Comparison of ENCODE assay signal across 1 cellular context in the genomic region with DNA sequence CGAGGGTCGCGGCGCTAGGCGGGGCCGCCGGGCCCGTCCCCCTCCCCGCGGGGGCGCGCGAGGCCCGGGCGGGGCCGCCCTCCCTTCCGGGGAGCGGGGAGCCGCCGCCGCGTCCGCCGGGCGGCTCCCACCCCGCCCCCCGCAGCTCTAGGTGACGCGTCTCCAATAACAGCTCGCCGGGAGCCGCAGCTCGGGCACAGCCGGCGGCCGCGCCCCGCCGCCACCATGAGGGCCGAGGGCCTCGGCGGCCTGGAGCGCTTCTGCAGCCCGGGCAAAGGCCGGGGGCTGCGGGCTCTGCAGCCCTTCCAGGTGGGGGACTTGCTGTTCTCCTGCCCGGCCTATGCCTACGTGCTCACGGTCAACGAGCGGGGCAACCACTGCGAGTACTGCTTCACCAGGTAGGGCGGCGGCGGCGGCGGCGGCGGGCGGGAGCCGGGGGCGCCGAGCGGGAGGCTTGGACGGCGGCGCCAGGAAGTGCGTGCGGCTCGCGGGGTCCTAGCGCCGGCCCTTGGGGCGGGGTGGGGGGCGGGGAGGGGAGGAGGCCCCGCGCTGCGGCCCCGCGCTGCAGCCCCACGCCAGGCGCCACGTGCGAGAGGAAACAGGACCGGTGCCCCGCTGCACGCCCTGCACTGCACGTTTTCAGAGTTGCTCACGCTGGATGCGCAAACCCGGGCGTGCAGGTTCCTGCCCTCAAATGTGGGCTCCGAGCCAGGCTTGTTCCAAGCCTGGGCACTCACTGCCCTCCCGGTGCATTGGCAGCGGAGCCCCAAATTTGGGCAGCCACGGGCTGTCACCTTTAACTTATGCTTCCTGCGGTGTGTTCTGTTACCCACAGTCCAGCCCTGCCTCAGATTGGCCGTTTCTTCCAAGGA.
TF ChIP-seq lines count a peak whose summit lies in the region.

A gene with protein sequence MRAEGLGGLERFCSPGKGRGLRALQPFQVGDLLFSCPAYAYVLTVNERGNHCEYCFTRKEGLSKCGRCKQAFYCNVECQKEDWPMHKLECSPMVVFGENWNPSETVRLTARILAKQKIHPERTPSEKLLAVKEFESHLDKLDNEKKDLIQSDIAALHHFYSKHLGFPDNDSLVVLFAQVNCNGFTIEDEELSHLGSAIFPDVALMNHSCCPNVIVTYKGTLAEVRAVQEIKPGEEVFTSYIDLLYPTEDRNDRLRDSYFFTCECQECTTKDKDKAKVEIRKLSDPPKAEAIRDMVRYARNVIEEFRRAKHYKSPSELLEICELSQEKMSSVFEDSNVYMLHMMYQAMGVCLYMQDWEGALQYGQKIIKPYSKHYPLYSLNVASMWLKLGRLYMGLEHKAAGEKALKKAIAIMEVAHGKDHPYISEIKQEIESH (plus strand): TSS at position 130 of the 872 bp plus-strand sequence. CDS start 96 bp downstream, at position 226.

TF ChIP-seq in HEK293, 187 proteins besides CTCF, POLR2A, EP300 and RAD21 (continued from another document and continues in another):
- TF ChIP-seq, protein P1, sequence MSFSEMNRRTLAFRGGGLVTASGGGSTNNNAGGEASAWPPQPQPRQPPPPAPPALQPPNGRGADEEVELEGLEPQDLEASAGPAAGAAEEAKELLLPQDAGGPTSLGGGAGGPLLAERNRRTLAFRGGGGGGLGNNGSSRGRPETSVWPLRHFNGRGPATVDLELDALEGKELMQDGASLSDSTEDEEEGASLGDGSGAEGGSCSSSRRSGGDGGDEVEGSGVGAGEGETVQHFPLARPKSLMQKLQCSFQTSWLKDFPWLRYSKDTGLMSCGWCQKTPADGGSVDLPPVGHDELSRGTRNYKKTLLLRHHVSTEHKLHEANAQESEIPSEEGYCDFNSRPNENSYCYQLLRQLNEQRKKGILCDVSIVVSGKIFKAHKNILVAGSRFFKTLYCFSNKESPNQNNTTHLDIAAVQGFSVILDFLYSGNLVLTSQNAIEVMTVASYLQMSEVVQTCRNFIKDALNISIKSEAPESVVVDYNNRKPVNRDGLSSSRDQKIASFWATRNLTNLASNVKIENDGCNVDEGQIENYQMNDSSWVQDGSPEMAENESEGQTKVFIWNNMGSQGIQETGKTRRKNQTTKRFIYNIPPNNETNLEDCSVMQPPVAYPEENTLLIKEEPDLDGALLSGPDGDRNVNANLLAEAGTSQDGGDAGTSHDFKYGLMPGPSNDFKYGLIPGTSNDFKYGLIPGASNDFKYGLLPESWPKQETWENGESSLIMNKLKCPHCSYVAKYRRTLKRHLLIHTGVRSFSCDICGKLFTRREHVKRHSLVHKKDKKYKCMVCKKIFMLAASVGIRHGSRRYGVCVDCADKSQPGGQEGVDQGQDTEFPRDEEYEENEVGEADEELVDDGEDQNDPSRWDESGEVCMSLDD (tag by site-specific recombination; IDR thresholded peaks at IDR 0.05), result no peak
- TF ChIP-seq ZNF654 (tag by site-specific recombination; IDR thresholded peaks at IDR 0.05; ENCODE audit: low read depth) (no peak), ZBTB1 (tag by site-specific recombination; IDR thresholded peaks at IDR 0.05) (no peak), ZNF777 (tag by site-specific recombination; IDR thresholded peaks at IDR 0.05; ENCODE audit: borderline replicate concordance) (no peak), ZNF10 (tag by site-specific recombination; IDR thresholded peaks at IDR 0.05) (no peak), ZNF211 (tag by site-specific recombination; IDR thresholded peaks at IDR 0.05; ENCODE audit: low read depth) (no peak), ZNF843 (tag by site-specific recombination; IDR thresholded peaks at IDR 0.05) (no peak), ZNF366 (tag by site-specific recombination; conservative IDR thresholded peaks at IDR 0.05) (no peak), KLF9 (tag by site-specific recombination; IDR thresholded peaks at IDR 0.05; ENCODE audit: low read depth) (peak; percentile 63), ZNF791 (tag by site-specific recombination; IDR thresholded peaks at IDR 0.05) (no peak), ZNF558 (tag by site-specific recombination; IDR thresholded peaks at IDR 0.05) (no peak), ZNF626 (tag by site-specific recombination; IDR thresholded peaks at IDR 0.05) (no peak), KLF1 (tag by site-specific recombination; IDR thresholded peaks at IDR 0.05) (no peak), ZNF121 (tag by site-specific recombination; IDR thresholded peaks at IDR 0.05) (no peak), ZNF404 (tag by site-specific recombination; IDR thresholded peaks at IDR 0.05) (no peak), ZNF146 (tag by site-specific recombination; IDR thresholded peaks at IDR 0.05) (0 out of 2 replicates have a peak, but pooled peaks have one; percentile 1), ZNF596 (tag by site-specific recombination; IDR thresholded peaks at IDR 0.05) (no peak; the same call in 1 of the 2 replicates), ZIC2 (tag by site-specific recombination; IDR thresholded peaks at IDR 0.05) (no peak), ZNF423 (tag by site-specific recombination; IDR thresholded peaks at IDR 0.05) (no peak), YY2 (tag by site-specific recombination; IDR thresholded peaks at IDR 0.05) (no peak), ZNF610 (tag by site-specific recombination; IDR thresholded peaks at IDR 0.05; ENCODE audit: borderline replicate concordance) (no peak), HOXA7 (CRISPR knock-in tag; IDR thresholded peaks at IDR 0.05; ENCODE audit: borderline replicate concordance) (no peak), KLF7 (tag by site-specific recombination; IDR thresholded peaks at IDR 0.05; ENCODE audit: borderline replicate concordance) (no peak; the same call in 1 of the 2 replicates), GFI1B (tag by site-specific recombination; IDR thresholded peaks at IDR 0.05) (no peak), ZNF2 (tag by site-specific recombination; IDR thresholded peaks at IDR 0.05) (no peak), ZNF549 (tag by site-specific recombination; IDR thresholded peaks at IDR 0.05) (no peak), ZNF354C (tag by site-specific recombination; IDR thresholded peaks at IDR 0.05; ENCODE audit: borderline replicate concordance, low read depth) (no peak)
- TF ChIP-seq, protein P2, sequence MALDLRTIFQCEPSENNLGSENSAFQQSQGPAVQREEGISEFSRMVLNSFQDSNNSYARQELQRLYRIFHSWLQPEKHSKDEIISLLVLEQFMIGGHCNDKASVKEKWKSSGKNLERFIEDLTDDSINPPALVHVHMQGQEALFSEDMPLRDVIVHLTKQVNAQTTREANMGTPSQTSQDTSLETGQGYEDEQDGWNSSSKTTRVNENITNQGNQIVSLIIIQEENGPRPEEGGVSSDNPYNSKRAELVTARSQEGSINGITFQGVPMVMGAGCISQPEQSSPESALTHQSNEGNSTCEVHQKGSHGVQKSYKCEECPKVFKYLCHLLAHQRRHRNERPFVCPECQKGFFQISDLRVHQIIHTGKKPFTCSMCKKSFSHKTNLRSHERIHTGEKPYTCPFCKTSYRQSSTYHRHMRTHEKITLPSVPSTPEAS (tag by site-specific recombination; IDR thresholded peaks at IDR 0.05), result 0 out of 2 replicates have a peak, but pooled peaks have one; percentile 24
- TF ChIP-seq, protein P3, sequence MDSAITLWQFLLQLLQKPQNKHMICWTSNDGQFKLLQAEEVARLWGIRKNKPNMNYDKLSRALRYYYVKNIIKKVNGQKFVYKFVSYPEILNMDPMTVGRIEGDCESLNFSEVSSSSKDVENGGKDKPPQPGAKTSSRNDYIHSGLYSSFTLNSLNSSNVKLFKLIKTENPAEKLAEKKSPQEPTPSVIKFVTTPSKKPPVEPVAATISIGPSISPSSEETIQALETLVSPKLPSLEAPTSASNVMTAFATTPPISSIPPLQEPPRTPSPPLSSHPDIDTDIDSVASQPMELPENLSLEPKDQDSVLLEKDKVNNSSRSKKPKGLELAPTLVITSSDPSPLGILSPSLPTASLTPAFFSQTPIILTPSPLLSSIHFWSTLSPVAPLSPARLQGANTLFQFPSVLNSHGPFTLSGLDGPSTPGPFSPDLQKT (IDR thresholded peaks at IDR 0.05; ENCODE audit: borderline replicate concordance, low read depth, low read length), result 0 out of 2 replicates have a peak, but pooled peaks have one; percentile 42
- TF ChIP-seq, protein P4, sequence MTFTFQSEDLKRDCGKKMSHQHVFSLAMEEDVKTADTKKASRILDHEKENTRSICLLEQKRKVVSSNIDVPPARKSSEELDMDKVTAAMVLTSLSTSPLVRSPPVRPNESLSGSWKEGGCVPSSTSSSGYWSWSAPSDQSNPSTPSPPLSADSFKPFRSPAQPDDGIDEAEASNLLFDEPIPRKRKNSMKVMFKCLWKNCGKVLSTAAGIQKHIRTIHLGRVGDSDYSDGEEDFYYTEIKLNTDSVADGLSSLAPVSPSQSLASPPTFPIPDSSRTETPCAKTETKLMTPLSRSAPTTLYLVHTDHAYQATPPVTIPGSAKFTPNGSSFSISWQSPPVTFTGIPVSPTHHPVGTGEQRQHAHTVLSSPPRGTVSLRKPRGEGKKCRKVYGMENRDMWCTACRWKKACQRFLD (tag by site-specific recombination; IDR thresholded peaks at IDR 0.05), result no peak
- TF ChIP-seq, protein P5, sequence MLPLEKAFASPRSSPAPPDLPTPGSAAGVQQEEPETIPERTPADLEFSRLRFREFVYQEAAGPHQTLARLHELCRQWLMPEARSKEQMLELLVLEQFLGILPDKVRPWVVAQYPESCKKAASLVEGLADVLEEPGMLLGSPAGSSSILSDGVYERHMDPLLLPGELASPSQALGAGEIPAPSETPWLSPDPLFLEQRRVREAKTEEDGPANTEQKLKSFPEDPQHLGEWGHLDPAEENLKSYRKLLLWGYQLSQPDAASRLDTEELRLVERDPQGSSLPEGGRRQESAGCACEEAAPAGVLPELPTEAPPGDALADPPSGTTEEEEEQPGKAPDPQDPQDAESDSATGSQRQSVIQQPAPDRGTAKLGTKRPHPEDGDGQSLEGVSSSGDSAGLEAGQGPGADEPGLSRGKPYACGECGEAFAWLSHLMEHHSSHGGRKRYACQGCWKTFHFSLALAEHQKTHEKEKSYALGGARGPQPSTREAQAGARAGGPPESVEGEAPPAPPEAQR (tag by site-specific recombination; IDR thresholded peaks at IDR 0.05), result no peak
- TF ChIP-seq, protein P6, sequence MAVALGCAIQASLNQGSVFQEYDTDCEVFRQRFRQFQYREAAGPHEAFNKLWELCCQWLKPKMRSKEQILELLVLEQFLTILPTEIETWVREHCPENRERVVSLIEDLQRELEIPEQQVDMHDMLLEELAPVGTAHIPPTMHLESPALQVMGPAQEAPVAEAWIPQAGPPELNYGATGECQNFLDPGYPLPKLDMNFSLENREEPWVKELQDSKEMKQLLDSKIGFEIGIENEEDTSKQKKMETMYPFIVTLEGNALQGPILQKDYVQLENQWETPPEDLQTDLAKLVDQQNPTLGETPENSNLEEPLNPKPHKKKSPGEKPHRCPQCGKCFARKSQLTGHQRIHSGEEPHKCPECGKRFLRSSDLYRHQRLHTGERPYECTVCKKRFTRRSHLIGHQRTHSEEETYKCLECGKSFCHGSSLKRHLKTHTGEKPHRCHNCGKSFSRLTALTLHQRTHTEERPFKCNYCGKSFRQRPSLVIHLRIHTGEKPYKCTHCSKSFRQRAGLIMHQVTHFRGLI (tag by site-specific recombination; IDR thresholded peaks at IDR 0.05), result no peak
- TF ChIP-seq, protein P7, sequence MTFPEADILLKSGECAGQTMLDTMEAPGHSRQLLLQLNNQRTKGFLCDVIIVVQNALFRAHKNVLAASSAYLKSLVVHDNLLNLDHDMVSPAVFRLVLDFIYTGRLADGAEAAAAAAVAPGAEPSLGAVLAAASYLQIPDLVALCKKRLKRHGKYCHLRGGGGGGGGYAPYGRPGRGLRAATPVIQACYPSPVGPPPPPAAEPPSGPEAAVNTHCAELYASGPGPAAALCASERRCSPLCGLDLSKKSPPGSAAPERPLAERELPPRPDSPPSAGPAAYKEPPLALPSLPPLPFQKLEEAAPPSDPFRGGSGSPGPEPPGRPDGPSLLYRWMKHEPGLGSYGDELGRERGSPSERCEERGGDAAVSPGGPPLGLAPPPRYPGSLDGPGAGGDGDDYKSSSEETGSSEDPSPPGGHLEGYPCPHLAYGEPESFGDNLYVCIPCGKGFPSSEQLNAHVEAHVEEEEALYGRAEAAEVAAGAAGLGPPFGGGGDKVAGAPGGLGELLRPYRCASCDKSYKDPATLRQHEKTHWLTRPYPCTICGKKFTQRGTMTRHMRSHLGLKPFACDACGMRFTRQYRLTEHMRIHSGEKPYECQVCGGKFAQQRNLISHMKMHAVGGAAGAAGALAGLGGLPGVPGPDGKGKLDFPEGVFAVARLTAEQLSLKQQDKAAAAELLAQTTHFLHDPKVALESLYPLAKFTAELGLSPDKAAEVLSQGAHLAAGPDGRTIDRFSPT (tag by site-specific recombination; IDR thresholded peaks at IDR 0.05), result peak; percentile 79
- TF ChIP-seq, protein P8, sequence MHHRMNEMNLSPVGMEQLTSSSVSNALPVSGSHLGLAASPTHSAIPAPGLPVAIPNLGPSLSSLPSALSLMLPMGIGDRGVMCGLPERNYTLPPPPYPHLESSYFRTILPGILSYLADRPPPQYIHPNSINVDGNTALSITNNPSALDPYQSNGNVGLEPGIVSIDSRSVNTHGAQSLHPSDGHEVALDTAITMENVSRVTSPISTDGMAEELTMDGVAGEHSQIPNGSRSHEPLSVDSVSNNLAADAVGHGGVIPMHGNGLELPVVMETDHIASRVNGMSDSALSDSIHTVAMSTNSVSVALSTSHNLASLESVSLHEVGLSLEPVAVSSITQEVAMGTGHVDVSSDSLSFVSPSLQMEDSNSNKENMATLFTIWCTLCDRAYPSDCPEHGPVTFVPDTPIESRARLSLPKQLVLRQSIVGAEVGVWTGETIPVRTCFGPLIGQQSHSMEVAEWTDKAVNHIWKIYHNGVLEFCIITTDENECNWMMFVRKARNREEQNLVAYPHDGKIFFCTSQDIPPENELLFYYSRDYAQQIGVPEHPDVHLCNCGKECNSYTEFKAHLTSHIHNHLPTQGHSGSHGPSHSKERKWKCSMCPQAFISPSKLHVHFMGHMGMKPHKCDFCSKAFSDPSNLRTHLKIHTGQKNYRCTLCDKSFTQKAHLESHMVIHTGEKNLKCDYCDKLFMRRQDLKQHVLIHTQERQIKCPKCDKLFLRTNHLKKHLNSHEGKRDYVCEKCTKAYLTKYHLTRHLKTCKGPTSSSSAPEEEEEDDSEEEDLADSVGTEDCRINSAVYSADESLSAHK (tag by site-specific recombination; IDR thresholded peaks at IDR 0.05), result no peak
- TF ChIP-seq, protein P9, sequence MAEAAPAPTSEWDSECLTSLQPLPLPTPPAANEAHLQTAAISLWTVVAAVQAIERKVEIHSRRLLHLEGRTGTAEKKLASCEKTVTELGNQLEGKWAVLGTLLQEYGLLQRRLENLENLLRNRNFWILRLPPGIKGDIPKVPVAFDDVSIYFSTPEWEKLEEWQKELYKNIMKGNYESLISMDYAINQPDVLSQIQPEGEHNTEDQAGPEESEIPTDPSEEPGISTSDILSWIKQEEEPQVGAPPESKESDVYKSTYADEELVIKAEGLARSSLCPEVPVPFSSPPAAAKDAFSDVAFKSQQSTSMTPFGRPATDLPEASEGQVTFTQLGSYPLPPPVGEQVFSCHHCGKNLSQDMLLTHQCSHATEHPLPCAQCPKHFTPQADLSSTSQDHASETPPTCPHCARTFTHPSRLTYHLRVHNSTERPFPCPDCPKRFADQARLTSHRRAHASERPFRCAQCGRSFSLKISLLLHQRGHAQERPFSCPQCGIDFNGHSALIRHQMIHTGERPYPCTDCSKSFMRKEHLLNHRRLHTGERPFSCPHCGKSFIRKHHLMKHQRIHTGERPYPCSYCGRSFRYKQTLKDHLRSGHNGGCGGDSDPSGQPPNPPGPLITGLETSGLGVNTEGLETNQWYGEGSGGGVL (tag by site-specific recombination; IDR thresholded peaks at IDR 0.05), result peak; percentile 45; the same call in 1 of the 2 replicates
- TF ChIP-seq, protein P10, sequence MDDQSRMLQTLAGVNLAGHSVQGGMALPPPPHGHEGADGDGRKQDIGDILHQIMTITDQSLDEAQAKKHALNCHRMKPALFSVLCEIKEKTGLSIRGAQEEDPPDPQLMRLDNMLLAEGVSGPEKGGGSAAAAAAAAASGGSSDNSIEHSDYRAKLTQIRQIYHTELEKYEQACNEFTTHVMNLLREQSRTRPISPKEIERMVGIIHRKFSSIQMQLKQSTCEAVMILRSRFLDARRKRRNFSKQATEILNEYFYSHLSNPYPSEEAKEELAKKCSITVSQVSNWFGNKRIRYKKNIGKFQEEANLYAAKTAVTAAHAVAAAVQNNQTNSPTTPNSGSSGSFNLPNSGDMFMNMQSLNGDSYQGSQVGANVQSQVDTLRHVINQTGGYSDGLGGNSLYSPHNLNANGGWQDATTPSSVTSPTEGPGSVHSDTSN (CRISPR knock-in tag; IDR thresholded peaks at IDR 0.05), result no peak
